ENCODE assay signal across 2 cellular contexts in the genomic region with DNA sequence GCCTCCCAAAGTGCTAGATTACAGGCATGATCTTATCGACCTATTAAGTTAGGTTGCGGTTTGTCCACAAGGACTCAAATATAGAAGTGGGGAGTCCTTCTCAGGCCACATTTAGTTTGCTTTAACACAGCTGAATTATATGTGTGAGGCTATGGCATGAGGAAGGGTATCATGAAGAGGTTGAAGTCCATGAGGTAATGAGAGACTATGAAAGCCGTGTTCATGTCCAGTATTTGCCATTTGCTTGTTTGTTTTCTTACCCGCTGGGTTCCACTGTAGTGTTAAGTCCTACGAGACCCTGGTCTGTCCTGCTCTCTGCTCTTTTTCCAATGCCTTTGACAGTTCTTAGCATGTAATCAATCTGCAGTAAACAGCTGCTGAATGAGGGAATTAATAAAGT.
A peak's percentile ranks its signal among the peaks of the same experiment; 100 is the strongest.
TF ChIP-seq lines count a peak whose summit lies in the region.

No MANE protein-coding gene starts in this region.

TF ChIP-seq in HepG2, 621 proteins besides CTCF, POLR2A, EP300 and RAD21:
- peak; percentile 50; the same call in 1 of the 2 replicates for TF ChIP-seq CREB1 (IDR thresholded peaks at IDR 0.05)
- no peak for TF ChIP-seq CREB1 (CRISPR knock-in tag; IDR thresholded peaks at IDR 0.05)
- peak; percentile 89 for TF ChIP-seq ATF7 (IDR thresholded peaks at IDR 0.05)
- TF ChIP-seq ATF7 (CRISPR knock-in tag; IDR thresholded peaks at IDR 0.05), result no peak
- TF ChIP-seq NR1H2 (CRISPR knock-in tag; IDR thresholded peaks at IDR 0.05; ENCODE audit: borderline replicate concordance, low read depth), result no peak

TF ChIP-seq in H1, 55 proteins besides CTCF, POLR2A, EP300 and RAD21:
- TF ChIP-seq BCL11A (IDR thresholded peaks at IDR 0.05; ENCODE audit: low read depth in 2 of 2, low read length in 2 of 2), result no peak
- no peak for TF ChIP-seq RXRA (IDR thresholded peaks at IDR 0.05; ENCODE audit: insufficient read depth, low read depth, low read length)
- no peak for TF ChIP-seq SAP30 (IDR thresholded peaks at IDR 0.05; ENCODE audit: insufficient read depth, insufficient replicate concordance, low read length)
- no peak for TF ChIP-seq NANOG (IDR thresholded peaks at IDR 0.05; ENCODE audit: insufficient read depth, low read depth, low read length, poor library complexity, severe bottlenecking)
- TF ChIP-seq CEBPB (IDR thresholded peaks at IDR 0.05; ENCODE audit: low read depth, low read length), result no peak
- TF ChIP-seq, protein P1, sequence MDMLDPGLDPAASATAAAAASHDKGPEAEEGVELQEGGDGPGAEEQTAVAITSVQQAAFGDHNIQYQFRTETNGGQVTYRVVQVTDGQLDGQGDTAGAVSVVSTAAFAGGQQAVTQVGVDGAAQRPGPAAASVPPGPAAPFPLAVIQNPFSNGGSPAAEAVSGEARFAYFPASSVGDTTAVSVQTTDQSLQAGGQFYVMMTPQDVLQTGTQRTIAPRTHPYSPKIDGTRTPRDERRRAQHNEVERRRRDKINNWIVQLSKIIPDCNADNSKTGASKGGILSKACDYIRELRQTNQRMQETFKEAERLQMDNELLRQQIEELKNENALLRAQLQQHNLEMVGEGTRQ (IDR thresholded peaks at IDR 0.05; ENCODE audit: low read length), result no peak
- TF ChIP-seq HDAC2 (IDR thresholded peaks at IDR 0.05; ENCODE audit: borderline replicate concordance in 1 of 2, low read depth in 2 of 2, low read length in 2 of 2), result no peak
- no peak for TF ChIP-seq BRCA1 (IDR thresholded peaks at IDR 0.05; ENCODE audit: low read depth, low read length)
- TF ChIP-seq, protein P2, sequence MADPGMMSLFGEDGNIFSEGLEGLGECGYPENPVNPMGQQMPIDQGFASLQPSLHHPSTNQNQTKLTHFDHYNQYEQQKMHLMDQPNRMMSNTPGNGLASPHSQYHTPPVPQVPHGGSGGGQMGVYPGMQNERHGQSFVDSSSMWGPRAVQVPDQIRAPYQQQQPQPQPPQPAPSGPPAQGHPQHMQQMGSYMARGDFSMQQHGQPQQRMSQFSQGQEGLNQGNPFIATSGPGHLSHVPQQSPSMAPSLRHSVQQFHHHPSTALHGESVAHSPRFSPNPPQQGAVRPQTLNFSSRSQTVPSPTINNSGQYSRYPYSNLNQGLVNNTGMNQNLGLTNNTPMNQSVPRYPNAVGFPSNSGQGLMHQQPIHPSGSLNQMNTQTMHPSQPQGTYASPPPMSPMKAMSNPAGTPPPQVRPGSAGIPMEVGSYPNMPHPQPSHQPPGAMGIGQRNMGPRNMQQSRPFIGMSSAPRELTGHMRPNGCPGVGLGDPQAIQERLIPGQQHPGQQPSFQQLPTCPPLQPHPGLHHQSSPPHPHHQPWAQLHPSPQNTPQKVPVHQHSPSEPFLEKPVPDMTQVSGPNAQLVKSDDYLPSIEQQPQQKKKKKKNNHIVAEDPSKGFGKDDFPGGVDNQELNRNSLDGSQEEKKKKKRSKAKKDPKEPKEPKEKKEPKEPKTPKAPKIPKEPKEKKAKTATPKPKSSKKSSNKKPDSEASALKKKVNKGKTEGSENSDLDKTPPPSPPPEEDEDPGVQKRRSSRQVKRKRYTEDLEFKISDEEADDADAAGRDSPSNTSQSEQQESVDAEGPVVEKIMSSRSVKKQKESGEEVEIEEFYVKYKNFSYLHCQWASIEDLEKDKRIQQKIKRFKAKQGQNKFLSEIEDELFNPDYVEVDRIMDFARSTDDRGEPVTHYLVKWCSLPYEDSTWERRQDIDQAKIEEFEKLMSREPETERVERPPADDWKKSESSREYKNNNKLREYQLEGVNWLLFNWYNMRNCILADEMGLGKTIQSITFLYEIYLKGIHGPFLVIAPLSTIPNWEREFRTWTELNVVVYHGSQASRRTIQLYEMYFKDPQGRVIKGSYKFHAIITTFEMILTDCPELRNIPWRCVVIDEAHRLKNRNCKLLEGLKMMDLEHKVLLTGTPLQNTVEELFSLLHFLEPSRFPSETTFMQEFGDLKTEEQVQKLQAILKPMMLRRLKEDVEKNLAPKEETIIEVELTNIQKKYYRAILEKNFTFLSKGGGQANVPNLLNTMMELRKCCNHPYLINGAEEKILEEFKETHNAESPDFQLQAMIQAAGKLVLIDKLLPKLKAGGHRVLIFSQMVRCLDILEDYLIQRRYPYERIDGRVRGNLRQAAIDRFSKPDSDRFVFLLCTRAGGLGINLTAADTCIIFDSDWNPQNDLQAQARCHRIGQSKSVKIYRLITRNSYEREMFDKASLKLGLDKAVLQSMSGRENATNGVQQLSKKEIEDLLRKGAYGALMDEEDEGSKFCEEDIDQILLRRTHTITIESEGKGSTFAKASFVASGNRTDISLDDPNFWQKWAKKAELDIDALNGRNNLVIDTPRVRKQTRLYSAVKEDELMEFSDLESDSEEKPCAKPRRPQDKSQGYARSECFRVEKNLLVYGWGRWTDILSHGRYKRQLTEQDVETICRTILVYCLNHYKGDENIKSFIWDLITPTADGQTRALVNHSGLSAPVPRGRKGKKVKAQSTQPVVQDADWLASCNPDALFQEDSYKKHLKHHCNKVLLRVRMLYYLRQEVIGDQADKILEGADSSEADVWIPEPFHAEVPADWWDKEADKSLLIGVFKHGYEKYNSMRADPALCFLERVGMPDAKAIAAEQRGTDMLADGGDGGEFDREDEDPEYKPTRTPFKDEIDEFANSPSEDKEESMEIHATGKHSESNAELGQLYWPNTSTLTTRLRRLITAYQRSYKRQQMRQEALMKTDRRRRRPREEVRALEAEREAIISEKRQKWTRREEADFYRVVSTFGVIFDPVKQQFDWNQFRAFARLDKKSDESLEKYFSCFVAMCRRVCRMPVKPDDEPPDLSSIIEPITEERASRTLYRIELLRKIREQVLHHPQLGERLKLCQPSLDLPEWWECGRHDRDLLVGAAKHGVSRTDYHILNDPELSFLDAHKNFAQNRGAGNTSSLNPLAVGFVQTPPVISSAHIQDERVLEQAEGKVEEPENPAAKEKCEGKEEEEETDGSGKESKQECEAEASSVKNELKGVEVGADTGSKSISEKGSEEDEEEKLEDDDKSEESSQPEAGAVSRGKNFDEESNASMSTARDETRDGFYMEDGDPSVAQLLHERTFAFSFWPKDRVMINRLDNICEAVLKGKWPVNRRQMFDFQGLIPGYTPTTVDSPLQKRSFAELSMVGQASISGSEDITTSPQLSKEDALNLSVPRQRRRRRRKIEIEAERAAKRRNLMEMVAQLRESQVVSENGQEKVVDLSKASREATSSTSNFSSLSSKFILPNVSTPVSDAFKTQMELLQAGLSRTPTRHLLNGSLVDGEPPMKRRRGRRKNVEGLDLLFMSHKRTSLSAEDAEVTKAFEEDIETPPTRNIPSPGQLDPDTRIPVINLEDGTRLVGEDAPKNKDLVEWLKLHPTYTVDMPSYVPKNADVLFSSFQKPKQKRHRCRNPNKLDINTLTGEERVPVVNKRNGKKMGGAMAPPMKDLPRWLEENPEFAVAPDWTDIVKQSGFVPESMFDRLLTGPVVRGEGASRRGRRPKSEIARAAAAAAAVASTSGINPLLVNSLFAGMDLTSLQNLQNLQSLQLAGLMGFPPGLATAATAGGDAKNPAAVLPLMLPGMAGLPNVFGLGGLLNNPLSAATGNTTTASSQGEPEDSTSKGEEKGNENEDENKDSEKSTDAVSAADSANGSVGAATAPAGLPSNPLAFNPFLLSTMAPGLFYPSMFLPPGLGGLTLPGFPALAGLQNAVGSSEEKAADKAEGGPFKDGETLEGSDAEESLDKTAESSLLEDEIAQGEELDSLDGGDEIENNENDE (IDR thresholded peaks at IDR 0.05; ENCODE audit: insufficient replicate concordance, low read length), result no peak
- no peak for TF ChIP-seq KDM4A (IDR thresholded peaks at IDR 0.05; ENCODE audit: low read depth, low read length, severe bottlenecking)
